8 cellular contexts compared by ENCODE assay signal in genomic region chr19:48364564-48365363, GRCh38.
DNase-seq lines count a peak whose midpoint lies in the region; ATAC-seq and TF ChIP-seq lines count a peak whose summit lies in the region.

No MANE protein-coding gene starts in this region.

- in situ Hi-C loops in GM13977 (cut with MboI; ENCODE audit: low pct_unique_long_range_greater_than_20kb, low sequenced_read_pairs, unreplicated experiment): no loop called here

- peaks cover 4% of the 10 kb centered on the region; the same call in 1 of the 2 replicates for H3F3A ChIP-seq in SU-DHL-6 (ENCODE audit: insufficient read depth)

- DNase-seq in GM12865 (ENCODE audit: low read depth): no peak
- no peak for DNase-seq in fibroblast of mammary gland (ENCODE audit: low read depth)
- no peak for DNase-seq in skeletal muscle cell (ENCODE audit: low read depth)
- DNase-seq in NCI-H774 (lab: John Stamatoyannopoulos, UW): no peak
- DNase-seq in GM13977 (ENCODE audit: low spot score): no peak
- DNase-seq in foreskin melanocyte: no peak

- no peaks in the 10 kb centered on the region for H3K9me2 ChIP-seq in SU-DHL-6 (replicated peaks; ENCODE audit: insufficient read depth, low read length)

- no peak for TF ChIP-seq CTCF in GM12865 (IDR thresholded peaks at IDR 0.05; ENCODE audit: insufficient read depth, low read depth, low read length, missing control alignments)
- no peak for TF ChIP-seq CTCF in SU-DHL-6 (IDR thresholded peaks at IDR 0.05; ENCODE audit: insufficient read depth, low read length, poor library complexity, severe bottlenecking)
- TF ChIP-seq CTCF in fibroblast of mammary gland (conservative IDR thresholded peaks at IDR 0.05; ENCODE audit: control insufficient read depth, insufficient read depth, low read depth, low read length): no peak
- TF ChIP-seq CTCF in GM13977 (IDR thresholded peaks at IDR 0.05; ENCODE audit: extremely low read depth, insufficient read depth, missing control alignments): no peak

- H3K9ac ChIP-seq in SU-DHL-6 (ENCODE audit: low read length): peak overlapping the region; percentile 64

- no peaks in the 10 kb centered on the region for H3K9me3 ChIP-seq in SU-DHL-6 (ENCODE audit: insufficient read depth, low read length)

- ATAC-seq in HG03520 (IDR thresholded peaks at IDR 0.05; ENCODE audit: unreplicated experiment): no peak

- no peaks in the 10 kb centered on the region for H3K79me2 ChIP-seq in SU-DHL-6 (ENCODE audit: insufficient read depth, low read length)

- peak overlapping the region; percentile 62 for H2AFZ ChIP-seq in SU-DHL-6 (ENCODE audit: low read depth, low read length, severe bottlenecking)

- H3K36me3 ChIP-seq in SU-DHL-6 (ENCODE audit: low read length): no peaks in the 10 kb centered on the region

- H3K27me3 ChIP-seq in SU-DHL-6 (ENCODE audit: low read length): no peaks in the 10 kb centered on the region

- peak overlapping the region; percentile 60 for H3K4me3 ChIP-seq in GM12865 (ENCODE audit: low read depth, low read length)
- H3K4me3 ChIP-seq in SU-DHL-6 (ENCODE audit: insufficient read depth, low read length, poor library complexity, severe bottlenecking): peak overlapping the region; percentile 49
- H3K4me3 ChIP-seq in fibroblast of mammary gland (ENCODE audit: control insufficient read depth, low read depth, low read length): peak overlapping the region; percentile 26
- H3K4me3 ChIP-seq in skeletal muscle cell (ENCODE audit: low read depth, low read length): peak overlapping the region; percentile 82

- H3K27ac ChIP-seq in SU-DHL-6 (ENCODE audit: low read depth, low read length): peak overlapping the region; percentile 63

- no peaks in the 10 kb centered on the region for H4K20me1 ChIP-seq in SU-DHL-6 (ENCODE audit: low read depth, low read length)

- H3K4me2 ChIP-seq in SU-DHL-6 (ENCODE audit: low read depth, low read length, poor library complexity, severe bottlenecking): peak overlapping the region; percentile 64

Comparison
In these comparisons a context has a peak if more than half of its experiments do, and no peak if none do; other contexts are left out.
1. H3K4me3 ChIP-seq: peak in every context shown above with its lines; median percentile 82 in skeletal muscle cell; 60 in GM12865; 49 in SU-DHL-6; 26 in fibroblast of mammary gland.